ENCODE assay signal across 16 cellular contexts in genomic region chr2:179252439-179252838, GRCh38. TPM values are rescaled to one million over a fixed set of nuclear protein-coding genes. Genes with fewer than 3 reads are reported as not detected.
DNase-seq lines count a peak whose midpoint lies in the region; ATAC-seq, FAIRE-seq and TF ChIP-seq lines count a peak whose summit lies in the region.
"Had no signal": no experiment of that assay in that cellular context is flagged by ENCODE, and none has a peak within 500 bp of the region (broad histone marks: within the 10 kb centered on the region; RNA-seq: fewer than 3 reads in every experiment).

No MANE protein-coding gene starts in this region.

- TF ChIP-seq CTCF in MM.1S (IDR thresholded peaks at IDR 0.05; ENCODE audit: low read length) (no peak), upper lobe of right lung (IDR thresholded peaks at IDR 0.05) (no peak), Caco-2 (IDR thresholded peaks at IDR 0.05; ENCODE audit: insufficient read depth in 1 of 2, low read depth in 1 of 2, low read length in 1 of 2, severe bottlenecking in 1 of 2, unreplicated experiment in 1 of 2) (no peak)

- H2AK5ac ChIP-seq in mesenchymal stem cell (ENCODE audit: low read length, severe bottlenecking), result no peak overlapping the region

- H3K4ac ChIP-seq in mesenchymal stem cell (ENCODE audit: low read depth in 1 of 2, low read length in 2 of 2), result no peak overlapping the region

- peaks cover 5% of the 10 kb centered on the region for H3K36me3 Mint-ChIP-seq in Caco-2 (ENCODE audit: insufficient read depth, unreplicated experiment)

- no peak overlapping the region for H2BK5ac ChIP-seq in mesenchymal stem cell (ENCODE audit: low read depth, low read length, poor library complexity, severe bottlenecking)

- CTCF ChIA-PET in Caco-2 (lab: Charles Lee), result interaction anchor here (0.9 kb wide), 1 partner anchor 34 kb away, joined by 3 read pairs; no protein-coding TSS in a partner anchor

- H3K27me3 ChIP-seq in MM.1S (replicated peaks; ENCODE audit: insufficient read depth, low read length) (no peaks in the 10 kb centered on the region), mesenchymal stem cell (ENCODE audit: control insufficient read depth in 1 of 2, insufficient read depth in 1 of 2, low read length in 2 of 2) (no peaks in the 10 kb centered on the region), upper lobe of right lung (no peaks in the 10 kb centered on the region), Caco-2 (replicated peaks; ENCODE audit: control insufficient read depth, insufficient read depth, low read length) (no peaks in the 10 kb centered on the region)
- H3K27me3 ChIP-seq: right lobe of liver had no signal

- H3K79me1 ChIP-seq in mesenchymal stem cell (replicated peaks; ENCODE audit: low read length, poor library complexity, severe bottlenecking), result peaks cover 16% of the 10 kb centered on the region

- ATAC-seq in GM19452 (IDR thresholded peaks at IDR 0.05; ENCODE audit: unreplicated experiment) (peak; percentile 29), upper lobe of right lung (no peak)
- ATAC-seq: left ventricle myocardium superior had no signal

- intact Hi-C loops in upper lobe of right lung (cut with DNase I), result no loop called here
- intact Hi-C loops in Caco-2 (cut with micrococcal nuclease; ENCODE audit: unreplicated experiment), result no loop called here

- H2AFZ ChIP-seq in MM.1S (ENCODE audit: low read length) (peak overlapping the region; percentile 7; the same call in 1 of the 2 replicates), mesenchymal stem cell (ENCODE audit: low read depth, low read length) (no peak overlapping the region)

- TF ChIP-seq POLR2A in GM12891 (IDR thresholded peaks at IDR 0.05; ENCODE audit: low read depth, low read length), result no peak

- no TSS peak for BruUV-seq in Caco-2 (replicated peaks; lab: Mats Ljungman, UMichigan)

- no peak overlapping the region for H4K91ac ChIP-seq in mesenchymal stem cell (ENCODE audit: low read length)

- H3K4me3 Mint-ChIP-seq in Caco-2 (ENCODE audit: unreplicated experiment), result no peak overlapping the region
- H3K4me3 Mint-ChIP-seq: stimulated activated naive CD8-positive, alpha-beta T cell treated with anti-CD3 and anti-CD28 coated beads, Interleukin-15, amount 100 ng/mL, for 72 hours had no signal

- 96% methylated on average over 2 of the region's 2 CpGs for WGBS in mesenchymal stem cell

- H2BK120ac ChIP-seq in mesenchymal stem cell (ENCODE audit: low read depth, low read length), result no peak overlapping the region

- no peak overlapping the region for H4K8ac ChIP-seq in mesenchymal stem cell (ENCODE audit: low read length)

- H4K20me1 ChIP-seq in MM.1S (ENCODE audit: insufficient read depth, low read length), result no peaks in the 10 kb centered on the region

- H3K27me3 Mint-ChIP-seq in Caco-2 (ENCODE audit: insufficient read depth, unreplicated experiment), result no peaks in the 10 kb centered on the region

- no peak overlapping the region for H3K27ac Mint-ChIP-seq in Caco-2 (ENCODE audit: unreplicated experiment)

- H3K18ac ChIP-seq in mesenchymal stem cell (ENCODE audit: low read depth in 1 of 2, low read length in 2 of 2), result no peak overlapping the region

- peaks cover 73% of the 10 kb centered on the region for H3K79me2 ChIP-seq in MM.1S (ENCODE audit: low read length)

- H3K4me1 Mint-ChIP-seq in Caco-2 (ENCODE audit: low read depth, unreplicated experiment), result no peaks in the 10 kb centered on the region

- H3K4me2 ChIP-seq in MM.1S (ENCODE audit: low read depth, low read length) (peak overlapping the region; percentile 62), mesenchymal stem cell (ENCODE audit: low read length, poor library complexity, severe bottlenecking) (no peak overlapping the region)

- H2BK12ac ChIP-seq in mesenchymal stem cell (ENCODE audit: low read length in 2 of 2), result no peak overlapping the region

- no peaks in the 10 kb centered on the region for H3K9me3 Mint-ChIP-seq in Caco-2 (ENCODE audit: unreplicated experiment)
- H3K9me3 Mint-ChIP-seq: stimulated activated naive CD8-positive, alpha-beta T cell treated with anti-CD3 and anti-CD28 coated beads, Interleukin-15, amount 100 ng/mL, for 72 hours had no signal

- H3K14ac ChIP-seq in mesenchymal stem cell (ENCODE audit: low read length in 2 of 2), result no peak overlapping the region

- H3K36me3 ChIP-seq in MM.1S (replicated peaks; ENCODE audit: insufficient read depth, low read length) (no peaks in the 10 kb centered on the region), mesenchymal stem cell (ENCODE audit: control insufficient read depth in 1 of 2, insufficient read depth in 2 of 2, low read depth in 1 of 2, low read length in 2 of 2) (peaks cover 0 to 3% of the 10 kb centered on the region in 2 experiments), upper lobe of right lung (no peaks in the 10 kb centered on the region), Caco-2 (ENCODE audit: control insufficient read depth, insufficient read depth, low read length) (no peaks in the 10 kb centered on the region)
- H3K36me3 ChIP-seq: right lobe of liver had no signal

- H3F3A ChIP-seq in MM.1S (ENCODE audit: insufficient read depth, low read length), result peaks cover 9% of the 10 kb centered on the region

- H3K4me1 ChIP-seq in MM.1S (ENCODE audit: low read length), result peaks cover 25% of the 10 kb centered on the region
- H3K4me1 ChIP-seq in mesenchymal stem cell (ENCODE audit: control insufficient read depth, insufficient read depth, low read depth, low read length), result peaks cover 3% of the 10 kb centered on the region
- peaks cover 10% of the 10 kb centered on the region for H3K4me1 ChIP-seq in upper lobe of right lung
- H3K4me1 ChIP-seq in Caco-2, result no peaks in the 10 kb centered on the region

- H3K9ac ChIP-seq in MM.1S (ENCODE audit: low read length), result peak overlapping the region; percentile 12; the same call in 1 of the 2 replicates
- peak overlapping the region; percentile 24 for H3K9ac ChIP-seq in mesenchymal stem cell (ENCODE audit: low read length)

- peak overlapping the region; percentile 45; the same call in 1 of the 2 replicates for H3K27ac ChIP-seq in MM.1S (ENCODE audit: low read length)
- no peak overlapping the region for H3K27ac ChIP-seq in mesenchymal stem cell (ENCODE audit: low read length, poor library complexity, severe bottlenecking)
- H3K27ac ChIP-seq in upper lobe of right lung, result no peak overlapping the region
- H3K27ac ChIP-seq: right lobe of liver had no signal

- DNase-seq in GM12891 (ENCODE audit: insufficient read length, low spot score), result no peak
- no peak for DNase-seq in MM.1S
- no peak for DNase-seq in mesenchymal stem cell
- DNase-seq in NCI-H748 (lab: John Stamatoyannopoulos, UW; ENCODE audit: unreplicated experiment), result no peak
- DNase-seq in upper lobe of right lung, result no peak
- no peak for DNase-seq in Caco-2
- DNase-seq: activated CD8-positive, alpha-beta memory T cell treated with anti-CD3 and anti-CD28 coated beads, Interleukin-2, amount 50 U/mL, for 48 hours; amniotic stem cell; Karpas-422; left ventricle myocardium superior; NCI-H187; right lobe of liver; stimulated activated CD4-positive, alpha-beta T cell treated with anti-CD3 and anti-CD28 coated beads, Interleukin-4, amount 100 ng/mL, for 24 hours; stimulated activated naive CD8-positive, alpha-beta T cell treated with anti-CD3 and anti-CD28 coated beads, Interleukin-15, amount 100 ng/mL, for 72 hours had no signal

- no peak for FAIRE-seq in GM12891 (lab: Jason Lieb, UNC)
- FAIRE-seq: colon had no signal

- H3K9me3 ChIP-seq in MM.1S (replicated peaks; ENCODE audit: insufficient read depth, low read length) (no peaks in the 10 kb centered on the region), mesenchymal stem cell (ENCODE audit: control insufficient read depth, low read length) (peaks cover 10% of the 10 kb centered on the region), upper lobe of right lung (no peaks in the 10 kb centered on the region), Caco-2 (no peaks in the 10 kb centered on the region)
- H3K9me3 ChIP-seq: right lobe of liver had no signal

- H3K4me3 ChIP-seq in MM.1S (ENCODE audit: low read length), result peak overlapping the region; percentile 35
- H3K4me3 ChIP-seq in mesenchymal stem cell (ENCODE audit: insufficient read depth in 1 of 2, low read depth in 1 of 2, low read length in 2 of 2), result no peak overlapping the region
- H3K4me3 ChIP-seq in upper lobe of right lung, result no peak overlapping the region
- H3K4me3 ChIP-seq in Caco-2 (ENCODE audit: low read depth, low read length), result no peak overlapping the region
- H3K4me3 ChIP-seq: right lobe of liver had no signal

- no peak overlapping the region for H2BK15ac ChIP-seq in mesenchymal stem cell (ENCODE audit: low read depth, poor library complexity, severe bottlenecking)

- H3K9me2 ChIP-seq in MM.1S (replicated peaks; ENCODE audit: insufficient read depth, low read length), result no peaks in the 10 kb centered on the region

- H3K23ac ChIP-seq in mesenchymal stem cell (ENCODE audit: low read length in 2 of 2), result no peak overlapping the region

- POLR2A ChIA-PET in Caco-2 (lab: Charles Lee), result no interaction called here

TF ChIP-seq in GM12891, 5 proteins besides CTCF, POLR2A, EP300 and RAD21:
- TF ChIP-seq POU2F2 (IDR thresholded peaks at IDR 0.05; ENCODE audit: low read depth, low read length) (no peak), SPI1 (IDR thresholded peaks at IDR 0.05; ENCODE audit: low read depth, low read length) (peak; percentile 66), PAX5 (IDR thresholded peaks at IDR 0.05; ENCODE audit: insufficient read depth, low read length, severe bottlenecking) (no peak), POLR2AphosphoS5 (IDR thresholded peaks at IDR 0.05; ENCODE audit: low read depth, low read length) (no peak), TAF1 (IDR thresholded peaks at IDR 0.05; ENCODE audit: low read depth, low read length) (no peak)

RNA-seq across cellular contexts. Expression of gene SESTD1, which starts 12.2 kb away (rescaled TPM):
- polyA plus RNA-seq in GM12891 (2012; ENCODE audit: low read depth, missing spikeins), result 3.9 TPM
- polyA plus RNA-seq in mesenchymal stem cell (2013, experiment 1 of 2), result 28.8 TPM
- 29.6 TPM for polyA plus RNA-seq in mesenchymal stem cell (2013, experiment 2 of 2)
- total RNA-seq in upper lobe of right lung (107 TPM), Caco-2 (2022) (44.7 and 50.2 TPM in 2 replicates)
